Comparison of ENCODE assay signal across 13 cellular contexts in the genomic region with DNA sequence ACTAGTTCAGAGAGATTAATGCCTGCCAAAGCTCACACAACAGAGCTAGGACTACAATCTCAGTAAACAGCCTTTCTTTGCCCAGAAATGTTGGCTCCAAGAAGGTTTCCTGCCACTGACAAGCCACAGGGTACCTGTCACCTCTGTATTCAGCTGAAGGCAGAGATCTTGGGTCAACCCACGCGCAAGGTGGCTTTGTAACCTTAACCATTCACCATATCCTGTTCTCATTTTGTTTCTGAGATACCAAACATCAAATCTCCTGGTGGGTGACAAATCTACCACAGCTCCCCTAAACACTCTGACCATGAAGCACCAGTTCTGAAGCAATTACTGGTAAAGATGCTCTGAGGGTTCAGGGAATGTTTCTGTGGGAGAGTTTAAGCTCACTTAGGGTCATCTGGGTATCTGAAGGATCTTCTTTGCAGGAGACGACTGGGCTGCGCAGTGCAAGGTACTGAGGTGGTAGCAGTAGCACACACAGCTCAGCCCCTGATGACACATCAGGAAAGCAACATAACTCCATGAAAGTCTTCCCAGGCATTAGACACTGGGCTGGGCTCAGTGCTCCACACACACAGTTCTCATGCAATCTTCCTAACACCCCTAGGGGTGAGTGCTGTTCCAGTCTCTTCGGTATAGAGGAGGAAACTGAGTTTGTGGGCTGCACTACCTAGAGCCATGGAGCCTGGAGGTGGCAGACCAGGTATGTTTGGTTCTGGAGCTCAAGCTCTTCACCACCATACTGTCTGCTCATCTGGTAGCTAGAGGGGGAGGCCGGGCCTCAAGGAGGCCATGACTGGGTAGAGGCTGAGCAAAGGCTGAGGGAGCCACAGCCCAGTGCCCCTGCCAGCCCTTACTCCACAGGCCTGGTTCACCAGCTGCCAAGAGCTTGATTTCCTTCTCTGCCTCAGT. TPM values are rescaled to one million over a fixed set of nuclear protein-coding genes. Genes with fewer than 3 reads are reported as not detected.
DNase-seq lines count a peak whose midpoint lies in the region; ATAC-seq and TF ChIP-seq lines count a peak whose summit lies in the region.
"Had no signal": no experiment of that assay in that cellular context is flagged by ENCODE, and none has a peak within 500 bp of the region (broad histone marks: within the 10 kb centered on the region; RNA-seq: fewer than 3 reads in every experiment).

No MANE protein-coding gene starts in this region.

- no peaks in the 10 kb centered on the region for H3K9me3 ChIP-seq in neural progenitor cell (ENCODE audit: low read depth)

- peak overlapping the region; percentile 24 for H3K4me3 Mint-ChIP-seq in activated CD8-positive, alpha-beta T cell treated with anti-CD3 and anti-CD28 coated beads, Interleukin-2, amount 10 ng/mL, durations not matched to agents 7 days and 5 days
- peak overlapping the region; percentile 61 to 87 for H3K4me3 Mint-ChIP-seq in effector memory CD8-positive, alpha-beta T cell
- no peak overlapping the region for H3K4me3 Mint-ChIP-seq in neural progenitor cell

- H3K27ac Mint-ChIP-seq in activated CD8-positive, alpha-beta T cell treated with anti-CD3 and anti-CD28 coated beads, Interleukin-2, amount 10 ng/mL, durations not matched to agents 7 days and 5 days = peak overlapping the region; percentile 88
- peak overlapping the region; percentile 86 to 92 for H3K27ac Mint-ChIP-seq in effector memory CD8-positive, alpha-beta T cell
- no peak overlapping the region for H3K27ac Mint-ChIP-seq in neural progenitor cell
- H3K27ac Mint-ChIP-seq: IgD-negative memory B cell had no signal

- POLR2A ChIA-PET in activated CD8-positive, alpha-beta T cell treated with anti-CD3 and anti-CD28 coated beads, Interleukin-2, amount 10 ng/mL, durations not matched to agents 7 days and 5 days (lab: Charles Lee) = interaction anchor here (0.6 to 2.3 kb wide), 10 partner anchors 9 to 456 kb away, joined by 3 to 15 read pairs (median 4); partner anchors contain the start of genes CCR5AS and CCRL2

- no peaks in the 10 kb centered on the region for H3K9me3 Mint-ChIP-seq in activated CD8-positive, alpha-beta T cell treated with anti-CD3 and anti-CD28 coated beads, Interleukin-2, amount 10 ng/mL, durations not matched to agents 7 days and 5 days (ENCODE audit: insufficient read depth)
- H3K9me3 Mint-ChIP-seq in effector memory CD8-positive, alpha-beta T cell = no peaks in the 10 kb centered on the region
- no peaks in the 10 kb centered on the region for H3K9me3 Mint-ChIP-seq in neural progenitor cell
- H3K9me3 Mint-ChIP-seq: IgD-negative memory B cell had no signal

- no peaks in the 10 kb centered on the region for H3K79me2 ChIP-seq in neural progenitor cell (ENCODE audit: low read depth)

- no peaks in the 10 kb centered on the region for H3K27me3 Mint-ChIP-seq in activated CD8-positive, alpha-beta T cell treated with anti-CD3 and anti-CD28 coated beads, Interleukin-2, amount 10 ng/mL, durations not matched to agents 7 days and 5 days (ENCODE audit: low read depth)
- H3K27me3 Mint-ChIP-seq in effector memory CD8-positive, alpha-beta T cell = no peaks in the 10 kb centered on the region
- H3K27me3 Mint-ChIP-seq in neural progenitor cell (ENCODE audit: insufficient read depth, low read depth) = peaks cover 2% of the 10 kb centered on the region
- H3K27me3 Mint-ChIP-seq: IgD-negative memory B cell had no signal

- H3K9ac ChIP-seq in neural progenitor cell = no peak overlapping the region

- no peaks in the 10 kb centered on the region for H4K20me1 ChIP-seq in neural progenitor cell (ENCODE audit: low read depth)

- TF ChIP-seq CTCF in neural progenitor cell (IDR thresholded peaks at IDR 0.05) = no peak

- no peaks in the 10 kb centered on the region for H3F3A ChIP-seq in neural progenitor cell (ENCODE audit: low read depth)

- H3K27me3 ChIP-seq in neural progenitor cell = no peaks in the 10 kb centered on the region

- H3K4me1 ChIP-seq in neural progenitor cell = no peaks in the 10 kb centered on the region

- DNase-seq in Jurkat, Clone E6-1 (ENCODE audit: low read depth, low spot score) = peak; percentile 66
- peak; percentile 87 for DNase-seq in activated CD8-positive, alpha-beta T cell treated with anti-CD3 and anti-CD28 coated beads, Interleukin-2, amount 10 ng/mL, durations not matched to agents 7 days and 5 days
- DNase-seq in effector memory CD8-positive, alpha-beta T cell = peak; percentile 58 to 67 (median 65)
- peak; percentile 37 to 64 for DNase-seq in stimulated activated CD8-positive, alpha-beta memory T cell treated with anti-CD3 and anti-CD28 coated beads, Interleukin-2, amount 100 ng/mL, for 48 hours (ENCODE audit: low read depth in 2 of 2)
- DNase-seq in neural progenitor cell (ENCODE audit: low spot score) (no peak), hippocampal formation (lab: John Stamatoyannopoulos, UW) (no peak)
- DNase-seq: C1 segment of cervical spinal cord, GOT3, NCI-H2171 treated with DMSO at 0.1 percent for 48 hours had no signal

- H3K36me3 ChIP-seq in neural progenitor cell = no peaks in the 10 kb centered on the region

- peaks cover 90% of the 10 kb centered on the region for H3K4me1 Mint-ChIP-seq in activated CD8-positive, alpha-beta T cell treated with anti-CD3 and anti-CD28 coated beads, Interleukin-2, amount 10 ng/mL, durations not matched to agents 7 days and 5 days (ENCODE audit: low read depth)
- H3K4me1 Mint-ChIP-seq in effector memory CD8-positive, alpha-beta T cell (ENCODE audit: low read depth in 2 of 2) = peaks cover 78 to 83% of the 10 kb centered on the region in 2 donors
- H3K4me1 Mint-ChIP-seq in neural progenitor cell = no peaks in the 10 kb centered on the region
- H3K4me1 Mint-ChIP-seq: IgD-negative memory B cell had no signal

- ATAC-seq in activated CD8-positive, alpha-beta T cell treated with anti-CD3 and anti-CD28 coated beads, Interleukin-2, amount 10 ng/mL, durations not matched to agents 7 days and 5 days = peak; percentile 80
- peak; percentile 90 for ATAC-seq in effector memory CD8-positive, alpha-beta T cell (replicated peaks)
- ATAC-seq in GM19397 (IDR thresholded peaks at IDR 0.05; ENCODE audit: unreplicated experiment) (no peak), GM19351 (IDR thresholded peaks at IDR 0.05; ENCODE audit: unreplicated experiment) (no peak)

- CTCF ChIA-PET in activated CD8-positive, alpha-beta T cell treated with anti-CD3 and anti-CD28 coated beads, Interleukin-2, amount 10 ng/mL, durations not matched to agents 7 days and 5 days (lab: Charles Lee) = interaction anchor here (0.6 to 10.7 kb wide), 19 partner anchors 8 to 428 kb away, joined by 3 to 159 read pairs (median 5); partner anchors contain the start of genes CXCR6 and FYCO1

- peaks cover 94% of the 10 kb centered on the region for H3K36me3 Mint-ChIP-seq in activated CD8-positive, alpha-beta T cell treated with anti-CD3 and anti-CD28 coated beads, Interleukin-2, amount 10 ng/mL, durations not matched to agents 7 days and 5 days (ENCODE audit: low read depth)
- peaks cover 91% of the 10 kb centered on the region for H3K36me3 Mint-ChIP-seq in effector memory CD8-positive, alpha-beta T cell (ENCODE audit: insufficient read depth)
- H3K36me3 Mint-ChIP-seq in neural progenitor cell = peaks cover 32% of the 10 kb centered on the region

- no peak overlapping the region for H3K4me2 ChIP-seq in neural progenitor cell

- H2AFZ ChIP-seq in neural progenitor cell (replicated peaks) = no peak overlapping the region

- no peak overlapping the region for H3K4me3 ChIP-seq in Jurkat, Clone E6-1 (ENCODE audit: low read length)
- no peak overlapping the region for H3K4me3 ChIP-seq in neural progenitor cell

- H3K27ac ChIP-seq in neural progenitor cell = no peak overlapping the region

RNA-seq across cellular contexts. Expression of gene CXCR6, which starts 7.7 kb away (rescaled TPM):
- 0.38 TPM for polyA plus RNA-seq in Jurkat, Clone E6-1 (2012; ENCODE audit: insufficient read depth, insufficient read length)
- total RNA-seq in activated CD8-positive, alpha-beta T cell treated with anti-CD3 and anti-CD28 coated beads, Interleukin-2, amount 10 ng/mL, durations not matched to agents 7 days and 5 days = 10 to 100 TPM; 26.5 to 27.6 TPM
- total RNA-seq in neural progenitor cell (ENCODE audit: low replicate concordance) = not detected in 2 replicates
- total RNA-seq: osteocyte had no signal

RNA-seq across cellular contexts. Expression of gene FYCO1, which starts 44.7 kb away (rescaled TPM):
- polyA plus RNA-seq in Jurkat, Clone E6-1 (2012; ENCODE audit: insufficient read depth, insufficient read length) = 11.1 TPM
- total RNA-seq in activated CD8-positive, alpha-beta T cell treated with anti-CD3 and anti-CD28 coated beads, Interleukin-2, amount 10 ng/mL, durations not matched to agents 7 days and 5 days = 10 to 100 TPM; 16.6 to 19.5 TPM
- 6.8 and 11.4 TPM in 2 replicates for total RNA-seq in neural progenitor cell (ENCODE audit: low replicate concordance)

Comparison
In these comparisons a context has a peak if more than half of its experiments do, and no peak if none do; other contexts are left out.
1. DNase-seq: peak in Jurkat, Clone E6-1 (single experiment), activated CD8-positive, alpha-beta T cell treated with anti-CD3 and anti-CD28 coated beads, Interleukin-2, amount 10 ng/mL, durations not matched to agents 7 days and 5 days (single experiment), effector memory CD8-positive, alpha-beta T cell (3 of 3) and stimulated activated CD8-positive, alpha-beta memory T cell treated with anti-CD3 and anti-CD28 coated beads, Interleukin-2, amount 100 ng/mL, for 48 hours (2 of 2); none in neural progenitor cell (single experiment) and hippocampal formation (0 of 2).
2. ATAC-seq: peak in activated CD8-positive, alpha-beta T cell treated with anti-CD3 and anti-CD28 coated beads, Interleukin-2, amount 10 ng/mL, durations not matched to agents 7 days and 5 days (single experiment) and effector memory CD8-positive, alpha-beta T cell (single experiment); none in GM19397 (single experiment) and GM19351 (single experiment).
3. RNA of gene CXCR6, which starts 7.7 kb away (total RNA-seq): 26.5 to 27.6 TPM in activated CD8-positive, alpha-beta T cell treated with anti-CD3 and anti-CD28 coated beads, Interleukin-2, amount 10 ng/mL, durations not matched to agents 7 days and 5 days; not detected in neural progenitor cell; every median in the first group is over 10 times any median in the second.